8 cellular contexts compared by ENCODE assay signal in the genomic region with DNA sequence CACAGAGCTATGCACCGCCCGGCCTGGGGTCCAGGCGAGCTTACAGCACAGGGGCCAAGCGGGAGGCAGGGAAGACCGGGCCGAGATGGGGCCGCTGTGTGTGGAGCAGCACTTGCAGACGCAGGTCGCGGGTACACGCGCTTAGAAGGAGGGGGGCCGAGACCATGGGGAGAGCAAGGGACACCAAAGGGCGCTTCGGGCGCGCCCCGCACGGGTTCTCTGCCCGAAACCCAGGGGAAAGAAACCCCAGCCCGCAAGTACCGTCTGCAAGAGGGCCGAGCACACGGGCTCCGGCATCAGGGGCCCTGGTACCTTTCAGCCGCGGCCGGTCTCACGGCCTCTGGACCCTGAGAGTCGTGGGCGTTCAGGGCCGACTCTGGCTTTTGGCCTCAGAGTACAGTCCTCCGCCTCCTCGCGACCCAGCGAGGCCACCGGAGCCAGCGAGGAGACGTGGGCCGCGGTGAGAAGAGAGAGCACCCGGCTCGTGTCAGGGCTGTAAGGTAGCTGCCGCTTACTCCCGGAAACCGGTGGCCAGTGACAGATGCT. TPM values are rescaled to one million over a fixed set of nuclear protein-coding genes. Genes with fewer than 3 reads are reported as not detected.
A peak's percentile ranks its signal among the peaks of the same experiment; 100 is the strongest.
DNase-seq lines count a peak whose midpoint lies in the region; ATAC-seq and TF ChIP-seq lines count a peak whose summit lies in the region.

No MANE protein-coding gene starts in this region.

- H3K27ac Mint-ChIP-seq in T-cell, result peak overlapping the region; percentile 99 to 100

- H3K9me3 ChIP-seq in duodenal mucosa (ENCODE audit: control insufficient read depth in 1 of 2, low read length in 2 of 2) (no peaks in the 10 kb centered on the region), mucosa of descending colon (no peaks in the 10 kb centered on the region)

- H3K9me3 Mint-ChIP-seq in T-cell, result no peaks in the 10 kb centered on the region

- H3K9ac ChIP-seq in duodenal mucosa (ENCODE audit: low read depth in 1 of 2, low read length in 2 of 2), result peak overlapping the region; percentile 80 to 90

- peak; percentile 0 for ATAC-seq in GM21447 (IDR thresholded peaks at IDR 0.05; ENCODE audit: unreplicated experiment)
- ATAC-seq in T-cell (replicated peaks in 1 of 4), result no peak
- ATAC-seq in mucosa of descending colon, result no peak
- ATAC-seq in HG02610 (IDR thresholded peaks at IDR 0.05; ENCODE audit: unreplicated experiment), result no peak
- ATAC-seq in GM21717 (IDR thresholded peaks at IDR 0.05; ENCODE audit: unreplicated experiment), result no peak

- H3K36me3 Mint-ChIP-seq in T-cell, result peaks cover 4% of the 10 kb centered on the region

- peak overlapping the region; percentile 91 to 93 (median 92) for H3K4me3 Mint-ChIP-seq in T-cell

- H3K4me3 ChIP-seq in AG04449 (ENCODE audit: low read depth, low read length) (peak overlapping the region; percentile 79), duodenal mucosa (ENCODE audit: low read depth in 1 of 2, low read length in 2 of 2) (peak overlapping the region; percentile 78 to 81), mucosa of descending colon (peak overlapping the region; percentile 46)

- CTCF ChIA-PET in AG04449 (lab: Yijun Ruan, JAX) (interaction anchor here (1.0 to 2.1 kb wide), 7 partner anchors 22 to 786 kb away, joined by 3 to 7 read pairs (median 3); no protein-coding TSS in a partner anchor), T-cell (lab: Charles Lee) (interaction anchor here in 1 of 2 donors (0.6 to 3.2 kb wide), 4 partner anchors 66 to 630 kb away, joined by 3 to 64 read pairs (median 4); partner anchors contain the start of genes EOLA1 and MTM1)

- no peak for DNase-seq in AG04449 (ENCODE audit: low read depth, low spot score)
- peak in 25 of 34 experiments; percentile 1 to 32 (median 15) for DNase-seq in T-cell
- DNase-seq in mucosa of descending colon, result peak in 1 of 3 donors; percentile 75
- DNase-seq in NOMO-1 (lab: John Stamatoyannopoulos, UW; ENCODE audit: unreplicated experiment in 2 of 2), result no peak

- H3K27ac ChIP-seq in duodenal mucosa (ENCODE audit: low read depth, low read length), result peak overlapping the region; percentile 92

- H3K4me1 ChIP-seq in duodenal mucosa (ENCODE audit: control insufficient read depth in 1 of 2, insufficient read depth in 2 of 2, low read length in 2 of 2) (peaks cover 0 to 6% of the 10 kb centered on the region in 2 donors), mucosa of descending colon (ENCODE audit: low read depth) (no peaks in the 10 kb centered on the region)

- H3K27me3 ChIP-seq in duodenal mucosa (ENCODE audit: control insufficient read depth in 1 of 2, insufficient read depth in 2 of 2, low read length in 2 of 2), result no peaks in the 10 kb centered on the region

- H3K36me3 ChIP-seq in duodenal mucosa (ENCODE audit: control insufficient read depth in 1 of 2, insufficient read depth in 2 of 2, low read length in 2 of 2), result no peaks in the 10 kb centered on the region
- H3K36me3 ChIP-seq in mucosa of descending colon (ENCODE audit: low read depth), result no peaks in the 10 kb centered on the region

- POLR2A ChIA-PET in AG04449 (lab: Yijun Ruan, JAX), result no interaction called here
- POLR2A ChIA-PET in T-cell (lab: Charles Lee), result interaction anchor here (0.5 to 3.7 kb wide), 6 partner anchors 108 to 1888 kb away, joined by 3 to 91 read pairs (median 3); partner anchors contain the start of gene EOLA1 (in 1 of the 2)

- intact Hi-C loops in mucosa of descending colon (cut with DNase I, micrococcal nuclease), result no loop called here

- H3K4me1 Mint-ChIP-seq in T-cell, result peaks cover 7 to 10% (median 9%) of the 10 kb centered on the region in 3 donors

- TF ChIP-seq CTCF in AG04449 (IDR thresholded peaks at IDR 0.05; ENCODE audit: insufficient read depth, low read length, missing control alignments) (no peak), mucosa of descending colon (IDR thresholded peaks at IDR 0.05) (no peak)

- no peaks in the 10 kb centered on the region for H3K27me3 Mint-ChIP-seq in T-cell

RNA-seq across cellular contexts. Expression of gene EOLA2, which starts 0.3 kb away (rescaled TPM):
- total RNA-seq in T-cell (10 to 100 TPM; 43.2 to 58.7 (median 48.5) TPM), mucosa of descending colon (10 to 100 TPM; 30.9 to 34.9 (median 34.1) TPM)

RNA-seq across cellular contexts. Expression of gene HSFX4, which starts 8.6 kb away (rescaled TPM):
- total RNA-seq in T-cell (not detected), mucosa of descending colon (not detected)

RNA-seq across cellular contexts. Expression of gene MAGEA8, which starts 57.0 kb away (rescaled TPM):
- total RNA-seq in T-cell (not detected), mucosa of descending colon (not detected)

Comparison
In these comparisons a context has a peak if more than half of its experiments do, and no peak if none do; other contexts are left out.
1. DNase-seq: peak in T-cell (25 of 34); none in AG04449 (single experiment) and NOMO-1 (0 of 2).
2. Peak in every context shown above with its lines, with median percentiles within 50 percentile points of each other: H3K4me3 ChIP-seq.